ENCODE assay signal across 1 cellular context in the genomic region with DNA sequence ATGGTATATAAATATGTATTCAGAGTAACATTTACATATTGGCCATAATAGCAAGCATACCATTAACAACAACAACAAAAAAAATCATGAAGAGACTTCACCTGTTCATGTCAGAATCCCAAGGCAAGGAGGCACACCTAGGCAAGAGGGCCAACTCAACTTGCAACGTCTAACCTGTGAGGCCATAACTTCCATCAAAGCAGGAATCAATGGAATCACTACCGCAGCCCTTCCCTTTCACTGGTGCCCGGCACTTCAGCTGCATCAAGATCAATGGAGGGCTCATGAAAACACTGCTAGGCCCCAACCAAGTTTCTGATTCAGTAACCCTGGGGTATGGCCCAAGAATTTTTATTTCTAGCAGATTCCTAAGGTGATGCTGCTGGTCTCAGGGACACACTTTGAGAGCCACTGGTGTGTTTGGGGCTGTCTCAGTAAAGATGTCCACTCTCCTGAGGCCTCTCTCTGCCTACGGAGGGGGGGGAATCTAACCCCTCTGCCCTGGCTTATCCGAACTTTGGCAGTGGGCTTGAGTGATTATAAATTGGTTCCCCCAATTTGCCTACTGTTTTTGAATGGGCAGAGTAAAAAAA.
TF ChIP-seq lines count a peak whose summit lies in the region.

No MANE protein-coding gene starts in this region.

TF ChIP-seq in HepG2, 621 proteins besides CTCF, POLR2A, EP300 and RAD21:
- no peak for TF ChIP-seq MAF1 (CRISPR knock-in tag; IDR thresholded peaks at IDR 0.05; ENCODE audit: borderline replicate concordance)
- peak; percentile 56 for TF ChIP-seq RBM22 (optimal IDR thresholded peaks at IDR 0.05; ENCODE audit: low read length)
- TF ChIP-seq TOPORS (CRISPR knock-in tag; IDR thresholded peaks at IDR 0.05): no peak
- TF ChIP-seq TP53 (CRISPR knock-in tag; conservative IDR thresholded peaks at IDR 0.05): no peak
- no peak for TF ChIP-seq NCOA1 (CRISPR knock-in tag; IDR thresholded peaks at IDR 0.05)
- TF ChIP-seq KDM5B (CRISPR knock-in tag; IDR thresholded peaks at IDR 0.05; ENCODE audit: borderline replicate concordance): no peak
